17 cellular contexts compared by ENCODE assay signal in the genomic region with DNA sequence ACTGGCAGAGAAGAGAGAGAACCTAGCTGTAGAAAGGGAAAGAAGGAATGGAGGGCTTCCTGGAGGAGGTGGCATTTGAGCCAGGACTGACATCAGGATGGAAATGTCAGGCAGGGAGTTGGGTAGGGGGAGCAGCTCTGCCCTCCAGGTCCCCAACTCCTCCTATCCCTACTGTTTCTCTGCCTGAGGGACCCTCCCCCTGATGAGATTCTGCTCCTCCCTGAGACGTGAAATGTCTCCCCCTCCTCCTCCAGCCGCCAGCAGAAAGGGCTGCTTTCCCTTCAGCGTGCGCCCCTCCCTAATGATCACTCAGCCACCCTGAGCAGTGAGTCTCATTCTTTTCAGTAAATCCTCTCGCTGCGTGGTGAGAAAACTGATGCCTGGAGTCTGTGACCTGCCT. TPM values are rescaled to one million over a fixed set of nuclear protein-coding genes. Genes with fewer than 3 reads are reported as not detected.
DNase-seq lines count a peak whose midpoint lies in the region; ATAC-seq lines count a peak whose summit lies in the region.
"Had no signal": no experiment of that assay in that cellular context is flagged by ENCODE, and none has a peak within 500 bp of the region (broad histone marks: within the 10 kb centered on the region; RNA-seq: fewer than 3 reads in every experiment).

No MANE protein-coding gene starts in this region.

- H3K9me3 Mint-ChIP-seq in activated naive CD8-positive, alpha-beta T cell treated with anti-CD3 and anti-CD28 coated beads, Interleukin-2, amount 50 U/mL, for 24 hours = no peaks in the 10 kb centered on the region
- no peaks in the 10 kb centered on the region for H3K9me3 Mint-ChIP-seq in activated naive CD8-positive, alpha-beta T cell treated with anti-CD3 and anti-CD28 coated beads for 36 hours
- no peaks in the 10 kb centered on the region for H3K9me3 Mint-ChIP-seq in stimulated activated memory B cell treated with anti-CD40 and anti-IgM and Interleukin-4, amounts not matched to agents 10 μg/mL and 1 μg/mL and 100 μg/mL, for 72 hours
- H3K9me3 Mint-ChIP-seq: activated naive CD4-positive, alpha-beta T cell treated with anti-CD3 and anti-CD28 coated beads, Interleukin-2, amount 10 ng/mL, durations not matched to agents 7 days and 5 days; CD8-positive, alpha-beta T cell had no signal

- H3K4me3 Mint-ChIP-seq in activated naive CD8-positive, alpha-beta T cell treated with anti-CD3 and anti-CD28 coated beads, Interleukin-2, amount 50 U/mL, for 24 hours = peak overlapping the region; percentile 28
- H3K4me3 Mint-ChIP-seq in activated naive CD8-positive, alpha-beta T cell treated with anti-CD3 and anti-CD28 coated beads for 36 hours = no peak overlapping the region
- no peak overlapping the region for H3K4me3 Mint-ChIP-seq in stimulated activated memory B cell treated with anti-CD40 and anti-IgM and Interleukin-4, amounts not matched to agents 10 μg/mL and 1 μg/mL and 100 μg/mL, for 72 hours
- H3K4me3 Mint-ChIP-seq: activated naive CD4-positive, alpha-beta T cell treated with anti-CD3 and anti-CD28 coated beads, Interleukin-2, amount 10 ng/mL, durations not matched to agents 7 days and 5 days; CD8-positive, alpha-beta T cell had no signal

- H3K36me3 Mint-ChIP-seq in activated naive CD8-positive, alpha-beta T cell treated with anti-CD3 and anti-CD28 coated beads, Interleukin-2, amount 50 U/mL, for 24 hours (ENCODE audit: low read depth) = no peaks in the 10 kb centered on the region
- H3K36me3 Mint-ChIP-seq in activated naive CD8-positive, alpha-beta T cell treated with anti-CD3 and anti-CD28 coated beads for 36 hours = no peaks in the 10 kb centered on the region
- H3K36me3 Mint-ChIP-seq in stimulated activated memory B cell treated with anti-CD40 and anti-IgM and Interleukin-4, amounts not matched to agents 10 μg/mL and 1 μg/mL and 100 μg/mL, for 72 hours = peaks cover 10% of the 10 kb centered on the region
- H3K36me3 Mint-ChIP-seq: activated naive CD4-positive, alpha-beta T cell treated with anti-CD3 and anti-CD28 coated beads, Interleukin-2, amount 10 ng/mL, durations not matched to agents 7 days and 5 days; CD8-positive, alpha-beta T cell had no signal

- peaks cover 50% of the 10 kb centered on the region for H3K27me3 Mint-ChIP-seq in activated naive CD8-positive, alpha-beta T cell treated with anti-CD3 and anti-CD28 coated beads, Interleukin-2, amount 50 U/mL, for 24 hours
- peaks cover 67% of the 10 kb centered on the region for H3K27me3 Mint-ChIP-seq in activated naive CD8-positive, alpha-beta T cell treated with anti-CD3 and anti-CD28 coated beads for 36 hours
- peaks cover 12% of the 10 kb centered on the region for H3K27me3 Mint-ChIP-seq in stimulated activated memory B cell treated with anti-CD40 and anti-IgM and Interleukin-4, amounts not matched to agents 10 μg/mL and 1 μg/mL and 100 μg/mL, for 72 hours

- no peak overlapping the region for H3K27ac Mint-ChIP-seq in activated naive CD8-positive, alpha-beta T cell treated with anti-CD3 and anti-CD28 coated beads, Interleukin-2, amount 50 U/mL, for 24 hours
- H3K27ac Mint-ChIP-seq in activated naive CD8-positive, alpha-beta T cell treated with anti-CD3 and anti-CD28 coated beads for 36 hours = no peak overlapping the region
- peak overlapping the region; percentile 74 for H3K27ac Mint-ChIP-seq in stimulated activated memory B cell treated with anti-CD40 and anti-IgM and Interleukin-4, amounts not matched to agents 10 μg/mL and 1 μg/mL and 100 μg/mL, for 72 hours
- H3K27ac Mint-ChIP-seq: activated naive CD4-positive, alpha-beta T cell treated with anti-CD3 and anti-CD28 coated beads, Interleukin-2, amount 10 ng/mL, durations not matched to agents 7 days and 5 days; CD8-positive, alpha-beta T cell had no signal

- ATAC-seq in activated naive CD8-positive, alpha-beta T cell treated with anti-CD3 and anti-CD28 coated beads, Interleukin-2, amount 50 U/mL, for 24 hours = no peak
- ATAC-seq in stimulated activated memory B cell treated with anti-CD40 and anti-IgM and Interleukin-4, amounts not matched to agents 10 μg/mL and 1 μg/mL and 100 μg/mL, for 72 hours = no peak
- no peak for ATAC-seq in HG02759 (IDR thresholded peaks at IDR 0.05; ENCODE audit: unreplicated experiment)
- ATAC-seq: body of pancreas; CD8-positive, alpha-beta T cell; gastrocnemius medialis had no signal

- no peak for DNase-seq in activated naive CD8-positive, alpha-beta T cell treated with anti-CD3 and anti-CD28 coated beads, Interleukin-2, amount 50 U/mL, for 24 hours
- no peak for DNase-seq in activated naive CD8-positive, alpha-beta T cell treated with anti-CD3 and anti-CD28 coated beads for 36 hours
- DNase-seq in astrocyte of the hippocampus (ENCODE audit: low read depth, low spot score) (peak; percentile 13), iPS-NIHi11 (ENCODE audit: low spot score) (peak; percentile 54), nucleus accumbens (lab: John Stamatoyannopoulos, UW) (no peak)
- no peak for DNase-seq in activated naive CD4-positive, alpha-beta T cell treated with anti-CD3 and anti-CD28 coated beads, Interleukin-2, amount 50 U/mL, for 16 hours
- DNase-seq: activated CD4-positive, alpha-beta T cell treated with anti-CD3 and anti-CD28 coated beads, Interleukin-2, amount 50 U/mL, for 48 hours; activated naive CD4-positive, alpha-beta T cell treated with anti-CD3 and anti-CD28 coated beads, Interleukin-2, amount 10 ng/mL, durations not matched to agents 7 days and 5 days; activated T-cell treated with anti-CD3 and anti-CD28 coated beads, Interleukin-2, amount 50 U/mL, for 1 hour; body of pancreas; CD8-positive, alpha-beta T cell; gastrocnemius medialis; NCI-H1105; Peyer's patch; uterus had no signal

- H3K4me1 Mint-ChIP-seq in activated naive CD8-positive, alpha-beta T cell treated with anti-CD3 and anti-CD28 coated beads, Interleukin-2, amount 50 U/mL, for 24 hours = peaks cover 34% of the 10 kb centered on the region
- H3K4me1 Mint-ChIP-seq in activated naive CD8-positive, alpha-beta T cell treated with anti-CD3 and anti-CD28 coated beads for 36 hours = peaks cover 14% of the 10 kb centered on the region
- peaks cover 67% of the 10 kb centered on the region for H3K4me1 Mint-ChIP-seq in stimulated activated memory B cell treated with anti-CD40 and anti-IgM and Interleukin-4, amounts not matched to agents 10 μg/mL and 1 μg/mL and 100 μg/mL, for 72 hours

RNA-seq across cellular contexts. Expression of a gene that starts 40.6 kb away (rescaled TPM):
- total RNA-seq in activated naive CD8-positive, alpha-beta T cell treated with anti-CD3 and anti-CD28 coated beads for 36 hours = 1 to 10 TPM; 8.2 to 9.3 TPM

RNA-seq across cellular contexts. Expression of a gene that starts 43.0 kb away (rescaled TPM):
- total RNA-seq in activated naive CD8-positive, alpha-beta T cell treated with anti-CD3 and anti-CD28 coated beads for 36 hours = 10 to 100 TPM; 14.7 to 16.3 TPM

Comparison
In these comparisons a context has a peak if more than half of its experiments do, and no peak if none do; other contexts are left out.
1. DNase-seq: peak in astrocyte of the hippocampus (single experiment) and iPS-NIHi11 (single experiment); none in activated naive CD8-positive, alpha-beta T cell treated with anti-CD3 and anti-CD28 coated beads, Interleukin-2, amount 50 U/mL, for 24 hours (single experiment), activated naive CD8-positive, alpha-beta T cell treated with anti-CD3 and anti-CD28 coated beads for 36 hours (single experiment), activated naive CD4-positive, alpha-beta T cell treated with anti-CD3 and anti-CD28 coated beads, Interleukin-2, amount 50 U/mL, for 16 hours (single experiment) and nucleus accumbens (0 of 56).